Comparison of ENCODE assay signal across 6 cellular contexts in the genomic region with DNA sequence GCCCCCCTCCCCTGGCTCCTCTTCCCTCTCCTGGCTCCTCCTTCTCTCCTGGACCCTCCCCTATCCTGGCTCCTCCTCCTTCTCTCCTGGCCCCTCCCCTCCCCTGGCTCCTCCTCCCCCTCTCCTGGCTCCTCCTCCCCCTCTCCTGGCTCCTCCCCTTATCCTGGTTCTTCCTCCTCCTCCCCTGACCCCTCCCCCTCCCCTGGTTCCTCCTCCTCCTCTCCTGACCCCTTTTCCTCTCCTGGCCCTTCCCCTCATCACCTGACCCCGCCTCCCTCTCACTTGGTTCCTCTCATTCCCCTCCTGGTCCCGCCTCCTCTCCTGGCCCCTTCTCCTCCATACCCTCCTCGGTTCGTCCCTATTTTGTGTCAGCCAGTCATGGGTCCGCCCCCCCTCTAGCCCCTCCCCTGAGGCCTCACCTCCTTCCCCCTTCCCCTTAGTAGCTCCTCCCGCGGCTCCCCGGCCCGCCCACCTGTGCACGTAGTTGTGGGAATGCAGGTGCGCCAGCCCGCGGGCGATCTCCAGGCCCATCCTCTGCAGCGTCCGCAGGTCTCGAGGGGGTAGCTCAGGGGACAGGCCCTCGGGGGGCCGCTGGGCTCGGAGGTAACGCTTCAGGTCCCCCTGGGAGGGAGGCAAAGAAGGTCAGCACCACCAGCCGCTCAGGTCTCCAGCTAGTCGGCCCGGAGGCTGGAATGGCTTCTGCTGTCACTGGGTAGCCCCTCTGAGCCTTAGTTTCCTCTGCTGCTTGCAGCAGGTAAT. TPM values are rescaled to one million over a fixed set of nuclear protein-coding genes. Genes with fewer than 3 reads are reported as not detected.
DNase-seq lines count a peak whose midpoint lies in the region; TF ChIP-seq lines count a peak whose summit lies in the region.

No MANE protein-coding gene starts in this region.

- no peak overlapping the region for H3K27ac Mint-ChIP-seq in glutamatergic neuron (ENCODE audit: unreplicated experiment)

- no peaks in the 10 kb centered on the region for H3K36me3 Mint-ChIP-seq in glutamatergic neuron (ENCODE audit: unreplicated experiment)

- no peak overlapping the region for H3K4me3 ChIP-seq in thymus (ENCODE audit: low read length)

- DNase-seq in EL (peak; percentile 54), NCI-H2107 (lab: John Stamatoyannopoulos, UW) (peak; percentile 91), iPS DF 4.7 (ENCODE audit: extremely low read depth, low spot score) (peak; percentile 89), glutamatergic neuron (no peak)
- DNase-seq in activated CD4-positive, alpha-beta T cell treated with anti-CD3 and anti-CD28 coated beads, Interleukin-2, amount 50 U/mL, for 1 hour, result peak; percentile 76

- H3K4me3 Mint-ChIP-seq in glutamatergic neuron (ENCODE audit: unreplicated experiment), result no peak overlapping the region

- no peak for TF ChIP-seq CTCF in glutamatergic neuron (IDR thresholded peaks at IDR 0.05; ENCODE audit: partially characterized antibody, unreplicated experiment)

- 7% methylated on average over 24 of the region's 24 CpGs for WGBS in thymus

- H3K9me3 ChIP-seq in thymus (ENCODE audit: control insufficient read depth), result no peaks in the 10 kb centered on the region

- H3K27ac ChIP-seq in thymus (ENCODE audit: low read depth), result peak overlapping the region; percentile 25

- peaks cover 9% of the 10 kb centered on the region for H3K27me3 ChIP-seq in thymus (ENCODE audit: control insufficient read depth, insufficient read depth)

- peaks cover 2% of the 10 kb centered on the region for H3K4me1 ChIP-seq in thymus (ENCODE audit: control insufficient read depth, insufficient read depth, low read length)

- H3K9me3 Mint-ChIP-seq in glutamatergic neuron (ENCODE audit: unreplicated experiment), result peaks cover 2% of the 10 kb centered on the region

- H3K27me3 Mint-ChIP-seq in glutamatergic neuron (ENCODE audit: unreplicated experiment), result no peaks in the 10 kb centered on the region

- no peaks in the 10 kb centered on the region for H3K4me1 Mint-ChIP-seq in glutamatergic neuron (ENCODE audit: low read depth, unreplicated experiment)

- H3K36me3 ChIP-seq in thymus (ENCODE audit: control insufficient read depth, insufficient read depth), result no peaks in the 10 kb centered on the region

RNA-seq across cellular contexts. Expression of a gene that starts 9.5 kb away (rescaled TPM):
- 1.5 TPM for polyA plus RNA-seq in thymus
- total RNA-seq in glutamatergic neuron (ENCODE audit: unreplicated experiment), result 36.3 TPM

RNA-seq across cellular contexts. Expression of a gene that starts 33.0 kb away (rescaled TPM):
- polyA plus RNA-seq in thymus, result 42.4 TPM
- total RNA-seq in glutamatergic neuron (ENCODE audit: unreplicated experiment), result 233 TPM

RNA-seq across cellular contexts. Expression of a gene that starts 46.8 kb away (rescaled TPM):
- 0.78 TPM for polyA plus RNA-seq in thymus
- 1.0 TPM for total RNA-seq in glutamatergic neuron (ENCODE audit: unreplicated experiment)

RNA-seq across cellular contexts. Expression of a gene that starts 49.8 kb away (rescaled TPM):
- 4.3 TPM for polyA plus RNA-seq in thymus
- not detected for total RNA-seq in glutamatergic neuron (ENCODE audit: unreplicated experiment)

RNA-seq across cellular contexts. Expression of a gene that starts 56.4 kb away (rescaled TPM):
- 8.4 TPM for polyA plus RNA-seq in thymus
- total RNA-seq in glutamatergic neuron (ENCODE audit: unreplicated experiment), result 25.0 TPM
